2 cellular contexts compared by ENCODE assay signal in the genomic region with DNA sequence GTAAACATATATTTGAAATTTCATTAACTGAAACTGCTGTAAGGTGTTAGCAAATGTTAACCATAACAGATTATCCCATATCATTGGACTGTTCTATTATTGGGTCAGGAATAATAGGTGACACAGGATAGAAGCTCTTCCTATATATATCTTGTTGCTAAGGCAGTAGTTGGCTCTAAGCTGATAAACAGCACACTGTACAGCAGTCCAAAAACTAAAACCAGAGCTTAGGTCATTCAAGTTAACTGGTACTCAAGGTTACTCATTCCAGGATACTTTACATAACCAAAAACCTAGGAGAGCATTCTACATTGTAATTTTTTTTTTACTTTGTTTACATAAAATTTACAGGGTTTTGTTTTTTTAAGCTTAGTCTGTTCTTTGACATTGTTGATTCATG.
TF ChIP-seq lines count a peak whose summit lies in the region.

No MANE protein-coding gene starts in this region.

TF ChIP-seq in SK-N-SH treated with all-trans-retinoic acid at 6 μM for 48 hours, 23 proteins besides CTCF, POLR2A, EP300 and RAD21:
- TF ChIP-seq, protein P1, sequence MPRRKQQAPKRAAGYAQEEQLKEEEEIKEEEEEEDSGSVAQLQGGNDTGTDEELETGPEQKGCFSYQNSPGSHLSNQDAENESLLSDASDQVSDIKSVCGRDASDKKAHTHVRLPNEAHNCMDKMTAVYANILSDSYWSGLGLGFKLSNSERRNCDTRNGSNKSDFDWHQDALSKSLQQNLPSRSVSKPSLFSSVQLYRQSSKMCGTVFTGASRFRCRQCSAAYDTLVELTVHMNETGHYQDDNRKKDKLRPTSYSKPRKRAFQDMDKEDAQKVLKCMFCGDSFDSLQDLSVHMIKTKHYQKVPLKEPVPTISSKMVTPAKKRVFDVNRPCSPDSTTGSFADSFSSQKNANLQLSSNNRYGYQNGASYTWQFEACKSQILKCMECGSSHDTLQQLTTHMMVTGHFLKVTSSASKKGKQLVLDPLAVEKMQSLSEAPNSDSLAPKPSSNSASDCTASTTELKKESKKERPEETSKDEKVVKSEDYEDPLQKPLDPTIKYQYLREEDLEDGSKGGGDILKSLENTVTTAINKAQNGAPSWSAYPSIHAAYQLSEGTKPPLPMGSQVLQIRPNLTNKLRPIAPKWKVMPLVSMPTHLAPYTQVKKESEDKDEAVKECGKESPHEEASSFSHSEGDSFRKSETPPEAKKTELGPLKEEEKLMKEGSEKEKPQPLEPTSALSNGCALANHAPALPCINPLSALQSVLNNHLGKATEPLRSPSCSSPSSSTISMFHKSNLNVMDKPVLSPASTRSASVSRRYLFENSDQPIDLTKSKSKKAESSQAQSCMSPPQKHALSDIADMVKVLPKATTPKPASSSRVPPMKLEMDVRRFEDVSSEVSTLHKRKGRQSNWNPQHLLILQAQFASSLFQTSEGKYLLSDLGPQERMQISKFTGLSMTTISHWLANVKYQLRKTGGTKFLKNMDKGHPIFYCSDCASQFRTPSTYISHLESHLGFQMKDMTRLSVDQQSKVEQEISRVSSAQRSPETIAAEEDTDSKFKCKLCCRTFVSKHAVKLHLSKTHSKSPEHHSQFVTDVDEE (CRISPR knock-in tag; IDR thresholded peaks at IDR 0.05) = no peak
- no peak for TF ChIP-seq SNAI2 (CRISPR knock-in tag; IDR thresholded peaks at IDR 0.05)
- TF ChIP-seq, protein P2, sequence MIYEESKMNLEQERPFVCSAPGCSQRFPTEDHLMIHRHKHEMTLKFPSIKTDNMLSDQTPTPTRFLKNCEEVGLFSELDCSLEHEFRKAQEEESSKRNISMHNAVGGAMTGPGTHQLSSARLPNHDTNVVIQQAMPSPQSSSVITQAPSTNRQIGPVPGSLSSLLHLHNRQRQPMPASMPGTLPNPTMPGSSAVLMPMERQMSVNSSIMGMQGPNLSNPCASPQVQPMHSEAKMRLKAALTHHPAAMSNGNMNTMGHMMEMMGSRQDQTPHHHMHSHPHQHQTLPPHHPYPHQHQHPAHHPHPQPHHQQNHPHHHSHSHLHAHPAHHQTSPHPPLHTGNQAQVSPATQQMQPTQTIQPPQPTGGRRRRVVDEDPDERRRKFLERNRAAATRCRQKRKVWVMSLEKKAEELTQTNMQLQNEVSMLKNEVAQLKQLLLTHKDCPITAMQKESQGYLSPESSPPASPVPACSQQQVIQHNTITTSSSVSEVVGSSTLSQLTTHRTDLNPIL (CRISPR knock-in tag; IDR thresholded peaks at IDR 0.05; ENCODE audit: low read depth) = no peak
- no peak for TF ChIP-seq RARB (CRISPR knock-in tag; IDR thresholded peaks at IDR 0.05)
- no peak for TF ChIP-seq ARNTL (CRISPR knock-in tag; IDR thresholded peaks at IDR 0.05; ENCODE audit: borderline replicate concordance, low read depth)
- TF ChIP-seq PPARA (CRISPR knock-in tag; IDR thresholded peaks at IDR 0.05; ENCODE audit: borderline replicate concordance) = no peak
- TF ChIP-seq ISL1 (CRISPR knock-in tag; IDR thresholded peaks at IDR 0.05) = no peak
- no peak for TF ChIP-seq ZNF70 (CRISPR knock-in tag; IDR thresholded peaks at IDR 0.05)
- no peak for TF ChIP-seq CSDC2 (CRISPR knock-in tag; IDR thresholded peaks at IDR 0.05)
- no peak for TF ChIP-seq ZNF8 (CRISPR knock-in tag; IDR thresholded peaks at IDR 0.05)
- TF ChIP-seq ZFP30 (CRISPR knock-in tag; IDR thresholded peaks at IDR 0.05) = no peak
- no peak for TF ChIP-seq GLIS3 (CRISPR knock-in tag; IDR thresholded peaks at IDR 0.05)
- TF ChIP-seq OSR1 (CRISPR knock-in tag; IDR thresholded peaks at IDR 0.05) = no peak
- no peak for TF ChIP-seq TCF4 (CRISPR knock-in tag; IDR thresholded peaks at IDR 0.05; ENCODE audit: borderline replicate concordance)
- no peak for TF ChIP-seq BACH2 (CRISPR knock-in tag; IDR thresholded peaks at IDR 0.05; ENCODE audit: borderline replicate concordance)
- TF ChIP-seq ESRRG (CRISPR knock-in tag; IDR thresholded peaks at IDR 0.05) = no peak
- no peak for TF ChIP-seq ZFP3 (CRISPR knock-in tag; IDR thresholded peaks at IDR 0.05)
- TF ChIP-seq TOX (CRISPR knock-in tag; IDR thresholded peaks at IDR 0.05; ENCODE audit: borderline replicate concordance) = no peak
- TF ChIP-seq ZNF565 (CRISPR knock-in tag; conservative IDR thresholded peaks at IDR 0.05; ENCODE audit: low read depth) = no peak
- TF ChIP-seq, protein P3, sequence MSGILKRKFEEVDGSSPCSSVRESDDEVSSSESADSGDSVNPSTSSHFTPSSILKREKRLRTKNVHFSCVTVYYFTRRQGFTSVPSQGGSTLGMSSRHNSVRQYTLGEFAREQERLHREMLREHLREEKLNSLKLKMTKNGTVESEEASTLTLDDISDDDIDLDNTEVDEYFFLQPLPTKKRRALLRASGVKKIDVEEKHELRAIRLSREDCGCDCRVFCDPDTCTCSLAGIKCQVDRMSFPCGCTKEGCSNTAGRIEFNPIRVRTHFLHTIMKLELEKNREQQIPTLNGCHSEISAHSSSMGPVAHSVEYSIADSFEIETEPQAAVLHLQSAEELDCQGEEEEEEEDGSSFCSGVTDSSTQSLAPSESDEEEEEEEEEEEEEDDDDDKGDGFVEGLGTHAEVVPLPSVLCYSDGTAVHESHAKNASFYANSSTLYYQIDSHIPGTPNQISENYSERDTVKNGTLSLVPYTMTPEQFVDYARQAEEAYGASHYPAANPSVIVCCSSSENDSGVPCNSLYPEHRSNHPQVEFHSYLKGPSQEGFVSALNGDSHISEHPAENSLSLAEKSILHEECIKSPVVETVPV (CRISPR knock-in tag; IDR thresholded peaks at IDR 0.05) = no peak

TF ChIP-seq in SK-N-SH, 30 proteins besides CTCF, POLR2A, EP300 and RAD21:
- TF ChIP-seq MXI1 (IDR thresholded peaks at IDR 0.05; ENCODE audit: low read depth, low read length) = no peak
- TF ChIP-seq NFIC (IDR thresholded peaks at IDR 0.05; ENCODE audit: borderline replicate concordance) = no peak
